8 cellular contexts compared by ENCODE assay signal in genomic region chr1:150268706-150269403, GRCh38. TPM values are rescaled to one million over a fixed set of nuclear protein-coding genes. Genes with fewer than 3 reads are reported as not detected.
DNase-seq lines count a peak whose midpoint lies in the region; ATAC-seq and TF ChIP-seq lines count a peak whose summit lies in the region.

Gene APH1A, minus strand, starts transcription at chr1:150269016. Its CDS starts 206 bp downstream, at chr1:150268810.

- CTCF ChIA-PET in CD8-positive, alpha-beta memory T cell (lab: Charles Lee): interaction anchor here (0.8 to 6.5 kb wide), 5 partner anchors 9 to 29 kb away, joined by 3 to 32 read pairs (median 4); partner anchors contain the start of gene CA14
- CTCF ChIA-PET in activated CD8-positive, alpha-beta T cell treated with anti-CD3 and anti-CD28 coated beads, Interleukin-2, amount 10 ng/mL, durations not matched to agents 7 days and 5 days (lab: Charles Lee): interaction anchor here (0.6 to 4.2 kb wide), 6 partner anchors 9 to 360 kb away, joined by 3 to 28 read pairs (median 4); partner anchors contain the start of genes CA14 and ENSA

- POLR2A ChIA-PET in CD8-positive, alpha-beta memory T cell (lab: Charles Lee): interaction anchor here (0.6 to 1.5 kb wide), 7 partner anchors 9 to 95 kb away, joined by 3 to 12 read pairs (median 4); partner anchors contain the start of genes CIART and RPRD2
- POLR2A ChIA-PET in activated CD8-positive, alpha-beta T cell treated with anti-CD3 and anti-CD28 coated beads, Interleukin-2, amount 10 ng/mL, durations not matched to agents 7 days and 5 days (lab: Charles Lee): interaction anchor here (0.6 to 2.2 kb wide), 12 partner anchors 10 to 737 kb away, joined by 3 to 8 read pairs (median 4); partner anchors contain the start of genes ANP32E, CIART, ENSA and RPRD2

- H3K9me3 ChIP-seq in CD8-positive, alpha-beta memory T cell (ENCODE audit: low read length): no peaks in the 10 kb centered on the region
- no peaks in the 10 kb centered on the region for H3K9me3 ChIP-seq in ectodermal cell (ENCODE audit: control insufficient read depth, low read length)
- H3K9me3 ChIP-seq in lower lobe of right lung: no peaks in the 10 kb centered on the region

- peaks cover 3 to 52% (median 12%) of the 10 kb centered on the region in 3 donors for H3K36me3 Mint-ChIP-seq in CD8-positive, alpha-beta memory T cell
- H3K36me3 Mint-ChIP-seq in activated CD8-positive, alpha-beta T cell treated with anti-CD3 and anti-CD28 coated beads, Interleukin-2, amount 10 ng/mL, durations not matched to agents 7 days and 5 days (ENCODE audit: low read depth): peaks cover 43% of the 10 kb centered on the region

- TF ChIP-seq CTCF in lower lobe of right lung (IDR thresholded peaks at IDR 0.05): no peak

- H3K4me3 ChIP-seq in CD8-positive, alpha-beta memory T cell (ENCODE audit: low read length): peak within 1 kb of the TSS; percentile 77
- H3K4me3 ChIP-seq in ectodermal cell (ENCODE audit: insufficient read depth, low read depth, low read length) (peak within 1 kb of the TSS; percentile 89), lower lobe of right lung (peak within 1 kb of the TSS; percentile 95)

- peak within 1 kb of the TSS; percentile 88 to 100 (median 97) for H3K27ac Mint-ChIP-seq in CD8-positive, alpha-beta memory T cell
- peak within 1 kb of the TSS; percentile 98 for H3K27ac Mint-ChIP-seq in activated CD8-positive, alpha-beta T cell treated with anti-CD3 and anti-CD28 coated beads, Interleukin-2, amount 10 ng/mL, durations not matched to agents 7 days and 5 days

- intact Hi-C loops in lower lobe of right lung (cut with DNase I): no loop called here

- WGBS in ectodermal cell, 2 experiments: 1% methylated on average over 49 of the region's 49 CpGs

- ATAC-seq in GM19468 (IDR thresholded peaks at IDR 0.05; ENCODE audit: extremely low read depth, unreplicated experiment) (peak; percentile 77), lower lobe of right lung (peak; percentile 98 to 99)
- peak; percentile 96 for ATAC-seq in activated CD8-positive, alpha-beta T cell treated with anti-CD3 and anti-CD28 coated beads, Interleukin-2, amount 10 ng/mL, durations not matched to agents 7 days and 5 days

- peak; percentile 87 to 95 (median 88) for DNase-seq in CD8-positive, alpha-beta memory T cell
- peak; percentile 78 for DNase-seq in HS-5 (ENCODE audit: low read depth)
- peak; percentile 26 for DNase-seq in NK-92 (lab: John Stamatoyannopoulos, UW; ENCODE audit: unreplicated experiment)
- peak; percentile 97 for DNase-seq in activated CD8-positive, alpha-beta T cell treated with anti-CD3 and anti-CD28 coated beads, Interleukin-2, amount 10 ng/mL, durations not matched to agents 7 days and 5 days
- peak; percentile 98 for DNase-seq in lower lobe of right lung
- peak; percentile 79 to 85 (median 84) for DNase-seq in stimulated activated CD4-positive, alpha-beta T cell treated with anti-CD3 and anti-CD28 coated beads, TNF-alpha, amount 100 ng/mL, for 1 hour (ENCODE audit: low read depth in 3 of 3, low spot score in 1 of 3)

- H3K36me3 ChIP-seq in CD8-positive, alpha-beta memory T cell (ENCODE audit: insufficient read depth, low read length): peaks cover 18% of the 10 kb centered on the region
- H3K36me3 ChIP-seq in ectodermal cell (ENCODE audit: control insufficient read depth, insufficient read depth, low read length) (peaks cover 18% of the 10 kb centered on the region), lower lobe of right lung (peaks cover 34% of the 10 kb centered on the region)

- H3K4me1 ChIP-seq in CD8-positive, alpha-beta memory T cell (ENCODE audit: insufficient read depth, low read length): peaks cover 24% of the 10 kb centered on the region
- H3K4me1 ChIP-seq in ectodermal cell (ENCODE audit: control insufficient read depth, insufficient read depth, low read length): peaks cover 19% of the 10 kb centered on the region
- peaks cover 33% of the 10 kb centered on the region for H3K4me1 ChIP-seq in lower lobe of right lung

- H3K4me1 Mint-ChIP-seq in CD8-positive, alpha-beta memory T cell: peaks cover 24 to 35% (median 32%) of the 10 kb centered on the region in 3 donors
- H3K4me1 Mint-ChIP-seq in activated CD8-positive, alpha-beta T cell treated with anti-CD3 and anti-CD28 coated beads, Interleukin-2, amount 10 ng/mL, durations not matched to agents 7 days and 5 days (ENCODE audit: low read depth): peaks cover 40% of the 10 kb centered on the region

- H3K4me3 Mint-ChIP-seq in CD8-positive, alpha-beta memory T cell: peak within 1 kb of the TSS; percentile 91 to 98 (median 93)
- H3K4me3 Mint-ChIP-seq in activated CD8-positive, alpha-beta T cell treated with anti-CD3 and anti-CD28 coated beads, Interleukin-2, amount 10 ng/mL, durations not matched to agents 7 days and 5 days: peak within 1 kb of the TSS; percentile 99

- peak within 1 kb of the TSS; percentile 94 for H3K27ac ChIP-seq in CD8-positive, alpha-beta memory T cell (ENCODE audit: low read depth, low read length)
- H3K27ac ChIP-seq in ectodermal cell (ENCODE audit: insufficient read depth, low read depth, low read length, poor library complexity, severe bottlenecking) (peak within 1 kb of the TSS; percentile 86), lower lobe of right lung (peak within 1 kb of the TSS; percentile 92)

- H3K27me3 Mint-ChIP-seq in CD8-positive, alpha-beta memory T cell: peaks cover 0 to 5% of the 10 kb centered on the region in 2 donors
- H3K27me3 Mint-ChIP-seq in activated CD8-positive, alpha-beta T cell treated with anti-CD3 and anti-CD28 coated beads, Interleukin-2, amount 10 ng/mL, durations not matched to agents 7 days and 5 days (ENCODE audit: low read depth): no peaks in the 10 kb centered on the region

- no peaks in the 10 kb centered on the region for H3K9me3 Mint-ChIP-seq in CD8-positive, alpha-beta memory T cell
- no peaks in the 10 kb centered on the region for H3K9me3 Mint-ChIP-seq in activated CD8-positive, alpha-beta T cell treated with anti-CD3 and anti-CD28 coated beads, Interleukin-2, amount 10 ng/mL, durations not matched to agents 7 days and 5 days (ENCODE audit: insufficient read depth)

- H3K27me3 ChIP-seq in CD8-positive, alpha-beta memory T cell (ENCODE audit: insufficient read depth, low read length, poor library complexity, severe bottlenecking): no peaks in the 10 kb centered on the region
- H3K27me3 ChIP-seq in ectodermal cell (ENCODE audit: control insufficient read depth, insufficient read depth, low read length, poor library complexity, severe bottlenecking) (no peaks in the 10 kb centered on the region), lower lobe of right lung (ENCODE audit: low read depth) (no peaks in the 10 kb centered on the region)

RNA-seq across cellular contexts. Expression of gene APH1A, which starts in this region (rescaled TPM):
- 100 to 1,000 TPM; 139 to 140 TPM for total RNA-seq in CD8-positive, alpha-beta memory T cell
- 63.4 TPM for polyA plus RNA-seq in CD8-positive, alpha-beta memory T cell
- 100 to 1,000 TPM; 128 to 132 TPM for total RNA-seq in activated CD8-positive, alpha-beta T cell treated with anti-CD3 and anti-CD28 coated beads, Interleukin-2, amount 10 ng/mL, durations not matched to agents 7 days and 5 days
- polyA plus RNA-seq in ectodermal cell (2013, experiment 1 of 4): 112 TPM
- polyA plus RNA-seq in ectodermal cell (2013, experiment 2 of 4): 116 TPM
- 80.7 TPM for polyA plus RNA-seq in ectodermal cell (2013, experiment 3 of 4)
- 96.0 TPM for polyA plus RNA-seq in ectodermal cell (2013, experiment 4 of 4)
- total RNA-seq in lower lobe of right lung: 129 TPM

Comparison
In these comparisons a context has a peak if more than half of its experiments do, and no peak if none do; other contexts are left out.
1. Peak in every context shown above with its lines: DNase-seq, ATAC-seq, H3K4me3 ChIP-seq and H3K27ac ChIP-seq.
2. DNase-seq: peak in every context shown above with its lines; median percentile 98 in lower lobe of right lung; 97 in activated CD8-positive, alpha-beta T cell treated with anti-CD3 and anti-CD28 coated beads, Interleukin-2, amount 10 ng/mL, durations not matched to agents 7 days and 5 days; 88 in CD8-positive, alpha-beta memory T cell; 84 in stimulated activated CD4-positive, alpha-beta T cell treated with anti-CD3 and anti-CD28 coated beads, TNF-alpha, amount 100 ng/mL, for 1 hour; 78 in HS-5; 26 in NK-92.